In genomic region chr20:53369871-53370270, GRCh38 we compare ENCODE assay signal across 29 cellular contexts.
"Had no signal": no experiment of that assay in that cellular context is flagged by ENCODE, and none has a peak within 500 bp of the region (broad histone marks: within the 10 kb centered on the region; RNA-seq: fewer than 3 reads in every experiment).

No MANE protein-coding gene starts in this region.

- H3K27ac Mint-ChIP-seq: activated CD4-positive, alpha-beta memory T cell treated with anti-CD3 and anti-CD28 coated beads, Interleukin-2, amount 10 ng/mL, durations not matched to agents 7 days and 5 days; activated CD4-positive, alpha-beta T cell treated with anti-CD3 and anti-CD28 coated beads for 36 hours; activated CD4-positive, alpha-beta T cell treated with anti-CD3 and anti-CD28 coated beads, Interleukin-2, amount 10 ng/mL, durations not matched to agents 24 days and 14 days; activated naive CD4-positive, alpha-beta T cell treated with anti-CD3 and anti-CD28 coated beads, Interleukin-2, amount 10 ng/mL, durations not matched to agents 7 days and 5 days; activated naive CD8-positive, alpha-beta T cell treated with anti-CD3 and anti-CD28 coated beads, Interleukin-2, amount 10 ng/mL, durations not matched to agents 7 days and 5 days; activated T-cell treated with anti-CD3 and anti-CD28 coated beads, Interleukin-2, amount 50 U/mL, for 24 hours; activated T-cell treated with anti-CD3 and anti-CD28 coated beads, Interleukin-2, amount 50 U/mL, for 72 hours; T-helper 2 cell treated with Interferon-gamma antibody and Interleukin-4, amounts not matched to agents 5 μg/mL and 100 μg/mL, for 36 hours had no signal

- H3K27ac ChIP-seq: body of pancreas, breast epithelium, cardiac muscle cell, colonic mucosa, epithelial cell of prostate, esophagus squamous epithelium, gastroesophageal sphincter had no signal

- H3K4me3 ChIP-seq: body of pancreas, breast epithelium, cardiac muscle cell, colonic mucosa, esophagus squamous epithelium, gastroesophageal sphincter had no signal

- H3K4me3 Mint-ChIP-seq: activated CD4-positive, alpha-beta memory T cell treated with anti-CD3 and anti-CD28 coated beads, Interleukin-2, amount 10 ng/mL, durations not matched to agents 7 days and 5 days; activated CD4-positive, alpha-beta T cell treated with anti-CD3 and anti-CD28 coated beads for 36 hours; activated CD4-positive, alpha-beta T cell treated with anti-CD3 and anti-CD28 coated beads, Interleukin-2, amount 10 ng/mL, durations not matched to agents 24 days and 14 days; activated naive CD4-positive, alpha-beta T cell treated with anti-CD3 and anti-CD28 coated beads, Interleukin-2, amount 10 ng/mL, durations not matched to agents 7 days and 5 days; activated naive CD8-positive, alpha-beta T cell treated with anti-CD3 and anti-CD28 coated beads, Interleukin-2, amount 10 ng/mL, durations not matched to agents 7 days and 5 days; activated T-cell treated with anti-CD3 and anti-CD28 coated beads, Interleukin-2, amount 50 U/mL, for 24 hours; activated T-cell treated with anti-CD3 and anti-CD28 coated beads, Interleukin-2, amount 50 U/mL, for 72 hours; T-helper 17 cell; T-helper 2 cell treated with Interferon-gamma antibody and Interleukin-4, amounts not matched to agents 5 μg/mL and 100 μg/mL, for 36 hours had no signal

- H3K36me3 ChIP-seq: breast epithelium, cardiac muscle cell, colonic mucosa, esophagus squamous epithelium, gastroesophageal sphincter had no signal

- H3K4me1 Mint-ChIP-seq: activated CD4-positive, alpha-beta memory T cell treated with anti-CD3 and anti-CD28 coated beads, Interleukin-2, amount 10 ng/mL, durations not matched to agents 7 days and 5 days had no signal

- ATAC-seq: activated CD4-positive, alpha-beta T cell treated with anti-CD3 and anti-CD28 coated beads for 36 hours; activated naive CD4-positive, alpha-beta T cell treated with anti-CD3 and anti-CD28 coated beads, Interleukin-2, amount 50 U/mL, for 72 hours; activated T-cell treated with anti-CD3 and anti-CD28 coated beads, Interleukin-2, amount 50 U/mL, for 72 hours; body of pancreas; gastroesophageal sphincter; T-helper 17 cell had no signal

- H3K27me3 Mint-ChIP-seq: activated CD4-positive, alpha-beta memory T cell treated with anti-CD3 and anti-CD28 coated beads, Interleukin-2, amount 10 ng/mL, durations not matched to agents 7 days and 5 days; activated CD4-positive, alpha-beta T cell treated with anti-CD3 and anti-CD28 coated beads for 36 hours; activated CD4-positive, alpha-beta T cell treated with anti-CD3 and anti-CD28 coated beads, Interleukin-2, amount 10 ng/mL, durations not matched to agents 24 days and 14 days; activated naive CD4-positive, alpha-beta T cell treated with anti-CD3 and anti-CD28 coated beads, Interleukin-2, amount 10 ng/mL, durations not matched to agents 7 days and 5 days; activated T-cell treated with anti-CD3 and anti-CD28 coated beads, Interleukin-2, amount 50 U/mL, for 24 hours; T-helper 17 cell had no signal

- H3K9me3 Mint-ChIP-seq: activated CD4-positive, alpha-beta T cell treated with anti-CD3 and anti-CD28 coated beads, Interleukin-2, amount 10 ng/mL, durations not matched to agents 24 days and 14 days; activated naive CD4-positive, alpha-beta T cell treated with anti-CD3 and anti-CD28 coated beads, Interleukin-2, amount 10 ng/mL, durations not matched to agents 7 days and 5 days; activated naive CD8-positive, alpha-beta T cell treated with anti-CD3 and anti-CD28 coated beads, Interleukin-2, amount 10 ng/mL, durations not matched to agents 7 days and 5 days; activated T-cell treated with anti-CD3 and anti-CD28 coated beads, Interleukin-2, amount 50 U/mL, for 24 hours; T-helper 2 cell treated with Interferon-gamma antibody and Interleukin-4, amounts not matched to agents 5 μg/mL and 100 μg/mL, for 36 hours had no signal

- H3K36me3 Mint-ChIP-seq: activated naive CD4-positive, alpha-beta T cell treated with anti-CD3 and anti-CD28 coated beads, Interleukin-2, amount 10 ng/mL, durations not matched to agents 7 days and 5 days; activated naive CD8-positive, alpha-beta T cell treated with anti-CD3 and anti-CD28 coated beads, Interleukin-2, amount 10 ng/mL, durations not matched to agents 7 days and 5 days had no signal

- DNase-seq: activated CD4-positive, alpha-beta memory T cell treated with anti-CD3 and anti-CD28 coated beads, Interleukin-2, amount 10 ng/mL, durations not matched to agents 7 days and 5 days; activated CD4-positive, alpha-beta T cell treated with anti-CD3 and anti-CD28 coated beads for 36 hours; activated CD4-positive, alpha-beta T cell treated with anti-CD3 and anti-CD28 coated beads, Interleukin-2, amount 10 ng/mL, durations not matched to agents 24 days and 14 days; activated CD4-positive, CD25-positive, alpha-beta regulatory T cell; activated CD4-positive, CD25-positive, alpha-beta regulatory T cell treated with anti-CD3 and anti-CD28 coated beads, Interleukin-2, amount 50 U/mL, for 72 hours; activated CD8-positive, alpha-beta memory T cell treated with anti-CD3 and anti-CD28 coated beads, Interleukin-2, amount 50 U/mL, for 48 hours; activated gamma-delta T cell; activated naive CD4-positive, alpha-beta T cell; activated naive CD4-positive, alpha-beta T cell treated with anti-CD3 and anti-CD28 coated beads, Interleukin-2, amount 10 ng/mL, durations not matched to agents 7 days and 5 days; activated naive CD8-positive, alpha-beta T cell treated with anti-CD3 and anti-CD28 coated beads, Interleukin-2, amount 10 ng/mL, durations not matched to agents 7 days and 5 days; activated T-cell treated with anti-CD3 and anti-CD28 coated beads for 4 hours; activated T-cell treated with anti-CD3 and anti-CD28 coated beads, Interleukin-2, amount 50 U/mL, for 24 hours; activated T-cell treated with anti-CD3 and anti-CD28 coated beads, Interleukin-2, amount 50 U/mL, for 72 hours; body of pancreas; central memory CD4-positive, alpha-beta T cell; cerebellar nuclear complex; effector CD8-positive, alpha-beta T cell; esophagus squamous epithelium; foreskin melanocyte; T-helper 1 cell; T-helper 17 cell; T1000 had no signal

- H3K4me1 ChIP-seq: body of pancreas, breast epithelium, colonic mucosa, gastroesophageal sphincter had no signal

- H3K27me3 ChIP-seq: body of pancreas, breast epithelium, cardiac muscle cell, colonic mucosa, esophagus squamous epithelium, gastroesophageal sphincter had no signal

- H3K9me3 ChIP-seq: body of pancreas, breast epithelium, colonic mucosa, esophagus squamous epithelium, gastroesophageal sphincter had no signal
